9 cellular contexts compared by ENCODE assay signal in genomic region chr3:113769551-113769950, GRCh38. TPM values are rescaled to one million over a fixed set of nuclear protein-coding genes. Genes with fewer than 3 reads are reported as not detected.
A peak's percentile ranks its signal among the peaks of the same experiment; 100 is the strongest.
DNase-seq lines count a peak whose midpoint lies in the region; ATAC-seq and TF ChIP-seq lines count a peak whose summit lies in the region.
"Had no signal": no experiment of that assay in that cellular context is flagged by ENCODE, and none has a peak within 500 bp of the region (broad histone marks: within the 10 kb centered on the region; RNA-seq: fewer than 3 reads in every experiment).

No MANE protein-coding gene starts in this region.

- CTCF ChIA-PET in WTC11 (lab: Charles Lee) = no interaction called here

- DNase-seq in SIG-M5 treated with dmso at 0.1 percent for 504 hours (lab: John Stamatoyannopoulos, UW; ENCODE audit: unreplicated experiment) (peak; percentile 39), SIG-M5 (lab: John Stamatoyannopoulos, UW) (no peak), HPDE6-E6E7 (ENCODE audit: extremely low spot score) (peak; percentile 47), epidermal melanocyte (ENCODE audit: insufficient read length, low spot score) (peak; percentile 39), COLO668 (lab: John Stamatoyannopoulos, UW; ENCODE audit: unreplicated experiment) (no peak), WTC11 (ENCODE audit: low spot score) (no peak), NCI-H524 treated with DMSO at 0.1 percent for 48 hours (lab: John Stamatoyannopoulos, UW) (no peak)
- DNase-seq in stimulated activated naive CD8-positive, alpha-beta T cell treated with anti-CD3 and anti-CD28 coated beads, Interleukin-15, amount 100 ng/mL, for 72 hours = no peak
- DNase-seq: NCI-H446 treated with DMSO at 0.1 percent for 48 hours had no signal

- no peaks in the 10 kb centered on the region for H3K36me3 Mint-ChIP-seq in WTC11

- H3K4me3 Mint-ChIP-seq in stimulated activated naive CD8-positive, alpha-beta T cell treated with anti-CD3 and anti-CD28 coated beads, Interleukin-15, amount 100 ng/mL, for 72 hours = no peak overlapping the region
- no peak overlapping the region for H3K4me3 Mint-ChIP-seq in WTC11

- no peaks in the 10 kb centered on the region for H3K27me3 Mint-ChIP-seq in stimulated activated naive CD8-positive, alpha-beta T cell treated with anti-CD3 and anti-CD28 coated beads, Interleukin-15, amount 100 ng/mL, for 72 hours
- H3K27me3 Mint-ChIP-seq in WTC11 (ENCODE audit: low read depth) = no peaks in the 10 kb centered on the region

- peaks cover 7% of the 10 kb centered on the region for H3K4me1 Mint-ChIP-seq in stimulated activated naive CD8-positive, alpha-beta T cell treated with anti-CD3 and anti-CD28 coated beads, Interleukin-15, amount 100 ng/mL, for 72 hours
- peaks cover 4% of the 10 kb centered on the region for H3K4me1 Mint-ChIP-seq in WTC11

- POLR2A ChIA-PET in WTC11 (lab: Charles Lee) = no interaction called here

- no peaks in the 10 kb centered on the region for H3K9me3 Mint-ChIP-seq in stimulated activated naive CD8-positive, alpha-beta T cell treated with anti-CD3 and anti-CD28 coated beads, Interleukin-15, amount 100 ng/mL, for 72 hours
- no peaks in the 10 kb centered on the region for H3K9me3 Mint-ChIP-seq in WTC11

- ATAC-seq in stimulated activated naive CD8-positive, alpha-beta T cell treated with anti-CD3 and anti-CD28 coated beads, Interleukin-15, amount 100 ng/mL, for 72 hours = peak; percentile 67
- ATAC-seq in WTC11 = no peak

- TF ChIP-seq CTCF in WTC11 (IDR thresholded peaks at IDR 0.05) = no peak

- no peak overlapping the region for H3K27ac Mint-ChIP-seq in stimulated activated naive CD8-positive, alpha-beta T cell treated with anti-CD3 and anti-CD28 coated beads, Interleukin-15, amount 100 ng/mL, for 72 hours
- no peak overlapping the region for H3K27ac Mint-ChIP-seq in WTC11

TF ChIP-seq in WTC11, 78 proteins besides CTCF, POLR2A, EP300 and RAD21:
- TF ChIP-seq ZNF317 (CRISPR knock-in tag; IDR thresholded peaks at IDR 0.05; ENCODE audit: borderline replicate concordance, low read depth) = no peak
TF ChIP-seq in WTC11: peak in this region for 0.

RNA-seq across cellular contexts. Expression of gene ATP6V1A, which starts 22.7 kb away (rescaled TPM):
- total RNA-seq in WTC11 (2021) = 85.6 to 90.7 TPM (median 88.9 TPM) in 3 replicates

RNA-seq across cellular contexts. Expression of gene NAA50, which starts 23.5 kb away (rescaled TPM):
- total RNA-seq in WTC11 (2021) = 170 to 193 TPM (median 175 TPM) in 3 replicates

Comparison
In these comparisons a context has a peak if more than half of its experiments do, and no peak if none do; other contexts are left out.
1. DNase-seq: peak in SIG-M5 treated with dmso at 0.1 percent for 504 hours (single experiment), HPDE6-E6E7 (single experiment) and epidermal melanocyte (single experiment); none in SIG-M5 (single experiment), stimulated activated naive CD8-positive, alpha-beta T cell treated with anti-CD3 and anti-CD28 coated beads, Interleukin-15, amount 100 ng/mL, for 72 hours (0 of 2), COLO668 (single experiment), WTC11 (single experiment) and NCI-H524 treated with DMSO at 0.1 percent for 48 hours (single experiment).